Comparison of ENCODE assay signal across 15 cellular contexts in the genomic region with DNA sequence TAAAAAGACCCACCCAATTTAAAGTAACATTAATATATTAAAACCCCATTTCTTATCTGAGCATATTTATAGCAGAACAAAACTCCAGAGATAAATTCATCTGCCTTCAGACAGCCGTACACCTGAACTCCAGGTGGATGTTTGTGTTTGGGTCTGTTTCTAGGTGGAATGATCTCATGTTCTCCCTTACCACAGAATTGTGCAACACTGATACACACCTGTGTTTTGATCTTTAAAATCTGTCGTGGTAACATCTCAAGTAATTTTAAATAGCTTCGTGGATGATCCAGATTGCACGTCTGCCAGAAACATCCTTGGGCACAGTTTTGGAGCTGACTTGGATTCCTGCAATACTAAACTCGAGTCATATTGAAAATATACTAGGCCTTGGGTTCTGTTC.
"Had no signal": no experiment of that assay in that cellular context is flagged by ENCODE, and none has a peak within 500 bp of the region (broad histone marks: within the 10 kb centered on the region; RNA-seq: fewer than 3 reads in every experiment).

No MANE protein-coding gene starts in this region.

- H3K4me3 Mint-ChIP-seq: effector memory CD8-positive, alpha-beta T cell; naive thymus-derived CD8-positive, alpha-beta T cell; stimulated activated naive CD8-positive, alpha-beta T cell treated with anti-CD3 and anti-CD28 coated beads, Interleukin-15, amount 100 ng/mL, for 72 hours had no signal

- H3K4me3 ChIP-seq: hepatocyte, right atrium auricular region, spleen, testis, upper lobe of right lung had no signal

- H3K4me1 ChIP-seq: right atrium auricular region, spleen, testis, upper lobe of right lung had no signal

- DNase-seq: activated naive CD4-positive, alpha-beta T cell; activated T-cell treated with anti-CD3 and anti-CD28 coated beads for 4 hours; anterior cingulate cortex; dermis blood vessel endothelial cell; effector memory CD8-positive, alpha-beta T cell; kidney; left ventricle myocardium superior; naive thymus-derived CD8-positive, alpha-beta T cell; spleen; stimulated activated CD4-positive, alpha-beta T cell treated with anti-CD3 and anti-CD28 coated beads, Interleukin-1b, Interleukin-23, amount 100 ng/mL, for 48 hours; stimulated activated naive CD8-positive, alpha-beta T cell treated with anti-CD3 and anti-CD28 coated beads, Interleukin-15, amount 100 ng/mL, for 72 hours; testis; upper lobe of right lung had no signal

- ATAC-seq: effector memory CD8-positive, alpha-beta T cell; left ventricle myocardium superior; naive thymus-derived CD8-positive, alpha-beta T cell; stimulated activated naive CD8-positive, alpha-beta T cell treated with anti-CD3 and anti-CD28 coated beads, Interleukin-15, amount 100 ng/mL, for 72 hours; upper lobe of right lung had no signal

- H3K27ac ChIP-seq: hepatocyte, right atrium auricular region, spleen, testis, upper lobe of right lung had no signal

- H3K27ac Mint-ChIP-seq: effector memory CD8-positive, alpha-beta T cell; stimulated activated naive CD8-positive, alpha-beta T cell treated with anti-CD3 and anti-CD28 coated beads, Interleukin-15, amount 100 ng/mL, for 72 hours had no signal

- H3K9me3 Mint-ChIP-seq: effector memory CD8-positive, alpha-beta T cell; stimulated activated naive CD8-positive, alpha-beta T cell treated with anti-CD3 and anti-CD28 coated beads, Interleukin-15, amount 100 ng/mL, for 72 hours had no signal

- H2AFZ ChIP-seq: hepatocyte had no signal

- H3K36me3 ChIP-seq: right atrium auricular region, spleen, upper lobe of right lung had no signal

- H3K79me2 ChIP-seq: hepatocyte had no signal

- H3K27me3 Mint-ChIP-seq: effector memory CD8-positive, alpha-beta T cell; naive thymus-derived CD8-positive, alpha-beta T cell; stimulated activated naive CD8-positive, alpha-beta T cell treated with anti-CD3 and anti-CD28 coated beads, Interleukin-15, amount 100 ng/mL, for 72 hours had no signal

- H3K27me3 ChIP-seq: hepatocyte, right atrium auricular region, spleen, testis, upper lobe of right lung had no signal

- H3K9me3 ChIP-seq: right atrium auricular region, spleen, testis, upper lobe of right lung had no signal

- H3K4me1 Mint-ChIP-seq: stimulated activated naive CD8-positive, alpha-beta T cell treated with anti-CD3 and anti-CD28 coated beads, Interleukin-15, amount 100 ng/mL, for 72 hours had no signal

- H3K4me2 ChIP-seq: hepatocyte had no signal
